ENCODE assay signal across 27 cellular contexts in the genomic region with DNA sequence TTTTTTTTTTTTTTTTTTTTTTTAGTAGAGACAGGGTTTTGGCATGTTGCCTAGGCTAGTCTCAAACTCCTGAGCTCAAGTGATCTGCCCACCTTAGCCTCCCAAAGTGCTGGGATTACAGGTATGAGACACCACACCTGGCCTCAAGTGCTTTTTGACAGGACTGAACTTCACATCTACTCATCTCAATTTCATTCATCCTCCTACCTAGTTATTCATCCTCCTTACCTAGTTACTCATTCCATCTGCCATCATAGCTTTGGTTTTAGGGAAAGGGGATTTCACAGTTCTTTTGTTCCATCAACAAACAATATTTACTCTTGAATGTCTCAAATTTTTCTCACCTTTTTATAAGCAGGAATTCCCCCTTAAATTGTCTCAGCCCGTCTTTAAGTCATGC.
"Had no signal": no experiment of that assay in that cellular context is flagged by ENCODE, and none has a peak within 500 bp of the region (broad histone marks: within the 10 kb centered on the region; RNA-seq: fewer than 3 reads in every experiment).

No MANE protein-coding gene starts in this region.

- H3K4me3 ChIP-seq: body of pancreas, esophagus muscularis mucosa, gastrocnemius medialis, pancreas, psoas muscle, right atrium auricular region, spleen, thyroid gland had no signal

- H3K27me3 Mint-ChIP-seq: activated CD4-positive, alpha-beta T cell treated with anti-CD3 and anti-CD28 coated beads, Interleukin-2, amount 10 ng/mL, durations not matched to agents 24 days and 14 days; activated naive CD4-positive, alpha-beta T cell treated with anti-CD3 and anti-CD28 coated beads, Interleukin-2, amount 50 U/mL, for 24 hours; dendritic cell treated with granulocyte-macrophage colony-stimulating factor and Interleukin-4, amounts not matched to agents 40 ng/mL and 50 ng/mL, for 4 days had no signal

- H3K9me3 ChIP-seq: body of pancreas, esophagus muscularis mucosa, gastrocnemius medialis, neutrophil, pancreas, psoas muscle, right atrium auricular region, spleen, thyroid gland had no signal

- H3K36me3 ChIP-seq: esophagus muscularis mucosa, gastrocnemius medialis, neutrophil, pancreas, right atrium auricular region, spleen, thyroid gland had no signal

- DNase-seq: activated CD4-positive, alpha-beta memory T cell treated with anti-CD3 and anti-CD28 coated beads, Interleukin-2, amount 10 ng/mL, durations not matched to agents 7 days and 5 days; activated CD4-positive, alpha-beta T cell treated with anti-CD3 and anti-CD28 coated beads, Interleukin-2, amount 10 ng/mL, durations not matched to agents 24 days and 14 days; activated CD4-positive, CD25-positive, alpha-beta regulatory T cell; activated gamma-delta T cell treated with Interleukin-2 at 50 U/mL for 16 hours; anterior cingulate cortex; body of pancreas; caudate nucleus; effector CD8-positive, alpha-beta T cell; gastrocnemius medialis; hypothalamus; left colon; mesenchymal stem cell; pancreas; psoas muscle; spleen; stimulated activated CD4-positive, alpha-beta T cell treated with anti-CD3 and anti-CD28 coated beads, Interleukin-4, amount 100 ng/mL, for 1 hour; substantia nigra; T-helper 17 cell; thyroid gland had no signal

- H3K4me1 ChIP-seq: body of pancreas, esophagus muscularis mucosa, gastrocnemius medialis, pancreas, psoas muscle, right atrium auricular region, thyroid gland had no signal

- H3K36me3 Mint-ChIP-seq: activated naive CD4-positive, alpha-beta T cell treated with anti-CD3 and anti-CD28 coated beads, Interleukin-2, amount 50 U/mL, for 24 hours had no signal

- H3K4me1 Mint-ChIP-seq: activated naive CD4-positive, alpha-beta T cell treated with anti-CD3 and anti-CD28 coated beads, Interleukin-2, amount 50 U/mL, for 24 hours; T-helper 17 cell had no signal

- H3K4me3 Mint-ChIP-seq: activated CD4-positive, alpha-beta memory T cell treated with anti-CD3 and anti-CD28 coated beads, Interleukin-2, amount 10 ng/mL, durations not matched to agents 7 days and 5 days; activated CD4-positive, alpha-beta T cell treated with anti-CD3 and anti-CD28 coated beads, Interleukin-2, amount 10 ng/mL, durations not matched to agents 24 days and 14 days; activated naive CD4-positive, alpha-beta T cell treated with anti-CD3 and anti-CD28 coated beads, Interleukin-2, amount 50 U/mL, for 24 hours; activated T-helper 1 cell treated with anti-CD3 and anti-CD28 coated beads, Interleukin-12 subunit alpha, Interleukin-12 subunit beta, Interleukin-2, Interleukin-4 antibody, amounts not matched to agents 30 ng/mL and 10 ng/mL and 1 ng/mL, durations not matched to agents 14 hours and 24 hours and 36 hours; dendritic cell treated with granulocyte-macrophage colony-stimulating factor and Interleukin-4, amounts not matched to agents 40 ng/mL and 50 ng/mL, for 4 days; nephron; stimulated activated naive CD8-positive, alpha-beta T cell treated with anti-CD3 and anti-CD28 coated beads, Interleukin-15, Interleukin-2, amounts not matched to agents 100 ng/mL and 50 ng/mL, for 24 hours; T-helper 17 cell had no signal

- FAIRE-seq: pancreas had no signal

- H3K27ac ChIP-seq: body of pancreas, esophagus muscularis mucosa, gastrocnemius medialis, neutrophil, pancreas, psoas muscle, right atrium auricular region, spleen, thyroid gland had no signal

- ATAC-seq: body of pancreas, gastrocnemius medialis, left colon, pancreas, psoas muscle, T-helper 17 cell had no signal

- H3K27me3 ChIP-seq: body of pancreas, esophagus muscularis mucosa, gastrocnemius medialis, neutrophil, pancreas, right atrium auricular region, spleen, thyroid gland had no signal

- H3K9me3 Mint-ChIP-seq: activated CD4-positive, alpha-beta memory T cell treated with anti-CD3 and anti-CD28 coated beads, Interleukin-2, amount 10 ng/mL, durations not matched to agents 7 days and 5 days; activated CD4-positive, alpha-beta T cell treated with anti-CD3 and anti-CD28 coated beads, Interleukin-2, amount 10 ng/mL, durations not matched to agents 24 days and 14 days; activated naive CD4-positive, alpha-beta T cell treated with anti-CD3 and anti-CD28 coated beads, Interleukin-2, amount 50 U/mL, for 24 hours; activated T-helper 1 cell treated with anti-CD3 and anti-CD28 coated beads, Interleukin-12 subunit alpha, Interleukin-12 subunit beta, Interleukin-2, Interleukin-4 antibody, amounts not matched to agents 30 ng/mL and 10 ng/mL and 1 ng/mL, durations not matched to agents 14 hours and 24 hours and 36 hours; dendritic cell treated with granulocyte-macrophage colony-stimulating factor and Interleukin-4, amounts not matched to agents 40 ng/mL and 50 ng/mL, for 4 days; nephron; stimulated activated naive CD8-positive, alpha-beta T cell treated with anti-CD3 and anti-CD28 coated beads, Interleukin-15, Interleukin-2, amounts not matched to agents 100 ng/mL and 50 ng/mL, for 24 hours had no signal

- H3K27ac Mint-ChIP-seq: activated CD4-positive, alpha-beta memory T cell treated with anti-CD3 and anti-CD28 coated beads, Interleukin-2, amount 10 ng/mL, durations not matched to agents 7 days and 5 days; activated CD4-positive, alpha-beta T cell treated with anti-CD3 and anti-CD28 coated beads, Interleukin-2, amount 10 ng/mL, durations not matched to agents 24 days and 14 days; activated naive CD4-positive, alpha-beta T cell treated with anti-CD3 and anti-CD28 coated beads, Interleukin-2, amount 50 U/mL, for 24 hours; activated T-helper 1 cell treated with anti-CD3 and anti-CD28 coated beads, Interleukin-12 subunit alpha, Interleukin-12 subunit beta, Interleukin-2, Interleukin-4 antibody, amounts not matched to agents 30 ng/mL and 10 ng/mL and 1 ng/mL, durations not matched to agents 14 hours and 24 hours and 36 hours; dendritic cell treated with granulocyte-macrophage colony-stimulating factor and Interleukin-4, amounts not matched to agents 40 ng/mL and 50 ng/mL, for 4 days; nephron; stimulated activated naive CD8-positive, alpha-beta T cell treated with anti-CD3 and anti-CD28 coated beads, Interleukin-15, Interleukin-2, amounts not matched to agents 100 ng/mL and 50 ng/mL, for 24 hours; T-helper 17 cell had no signal
